ENCODE assay signal across 9 cellular contexts in genomic region chr1:93910305-93910704, GRCh38. TPM values are rescaled to one million over a fixed set of nuclear protein-coding genes. Genes with fewer than 3 reads are reported as not detected.
A peak's percentile ranks its signal among the peaks of the same experiment; 100 is the strongest.
DNase-seq lines count a peak whose midpoint lies in the region; TF ChIP-seq lines count a peak whose summit lies in the region.
"Had no signal": no experiment of that assay in that cellular context is flagged by ENCODE, and none has a peak within 500 bp of the region (broad histone marks: within the 10 kb centered on the region; RNA-seq: fewer than 3 reads in every experiment).

No MANE protein-coding gene starts in this region.

- 75 to 89% methylated on average over 4 of the region's 4 CpGs for whole genome bisulfite sequencing in sigmoid colon, 2 donors

- peak overlapping the region; percentile 87 for H3K4me3 ChIP-seq in DOHH2 (ENCODE audit: low read length)
- peak overlapping the region; percentile 84 for H3K4me3 ChIP-seq in OCI-LY3 (ENCODE audit: low read length)
- peak overlapping the region; percentile 60 for H3K4me3 ChIP-seq in endocrine pancreas (ENCODE audit: control insufficient read depth, insufficient read depth, low read length)
- H3K4me3 ChIP-seq in sigmoid colon: no peak overlapping the region
- H3K4me3 ChIP-seq in H7 (ENCODE audit: insufficient read depth, low read depth, low read length): no peak overlapping the region

- H3K4me1 ChIP-seq in DOHH2 (ENCODE audit: control insufficient read depth, low read length) (peaks cover 32% of the 10 kb centered on the region), OCI-LY3 (ENCODE audit: low read length) (peaks cover 7% of the 10 kb centered on the region; the same call in 1 of the 2 replicates), endocrine pancreas (ENCODE audit: control insufficient read depth, insufficient read depth, low read length) (peaks cover 23% of the 10 kb centered on the region), sigmoid colon (peaks cover 0 to 16% (median 16%) of the 10 kb centered on the region in 4 donors)

- DNase-seq in sigmoid colon (no peak), NCI-H2227 (lab: John Stamatoyannopoulos, UW; ENCODE audit: unreplicated experiment) (no peak), H7 (no peak)
- DNase-seq in activated CD8-positive, alpha-beta memory T cell treated with anti-CD3 and anti-CD28 coated beads for 24 hours: no peak
- DNase-seq: T-helper 9 cell had no signal

- H3K27ac ChIP-seq in DOHH2 (ENCODE audit: low read depth, low read length) (no peak overlapping the region), OCI-LY3 (ENCODE audit: low read length) (no peak overlapping the region), sigmoid colon (peak overlapping the region in 3 of 4 donors; percentile 83 to 93 (median 85))

- H3K9me2 ChIP-seq in DOHH2 (replicated peaks; ENCODE audit: control insufficient read depth, low read length): no peaks in the 10 kb centered on the region

- no peaks in the 10 kb centered on the region for H4K20me1 ChIP-seq in DOHH2 (ENCODE audit: control insufficient read depth, insufficient read depth, low read depth, low read length)
- H4K20me1 ChIP-seq in OCI-LY3 (ENCODE audit: insufficient read depth, low read length): no peaks in the 10 kb centered on the region

- H3K4me2 ChIP-seq in DOHH2 (ENCODE audit: low read length) (peak overlapping the region; percentile 78), OCI-LY3 (ENCODE audit: low read length) (peak overlapping the region; percentile 56)

- H3K27me3 ChIP-seq in DOHH2 (ENCODE audit: control insufficient read depth, low read length): no peaks in the 10 kb centered on the region
- H3K27me3 ChIP-seq in OCI-LY3 (ENCODE audit: low read depth, low read length): no peaks in the 10 kb centered on the region
- no peaks in the 10 kb centered on the region for H3K27me3 ChIP-seq in endocrine pancreas (ENCODE audit: control insufficient read depth, insufficient read depth, low read length)
- H3K27me3 ChIP-seq in sigmoid colon: no peaks in the 10 kb centered on the region
- no peaks in the 10 kb centered on the region for H3K27me3 ChIP-seq in H7 (ENCODE audit: control insufficient read depth, insufficient read depth, low read length)
- H3K27me3 ChIP-seq: esophagus muscularis mucosa had no signal

- no peaks in the 10 kb centered on the region for H3K9me3 ChIP-seq in DOHH2 (ENCODE audit: control insufficient read depth, insufficient read depth, low read length)
- no peaks in the 10 kb centered on the region for H3K9me3 ChIP-seq in OCI-LY3 (ENCODE audit: insufficient read depth, low read length)
- no peaks in the 10 kb centered on the region for H3K9me3 ChIP-seq in endocrine pancreas (ENCODE audit: control insufficient read depth, low read length)
- H3K9me3 ChIP-seq in sigmoid colon: no peaks in the 10 kb centered on the region

- H3K36me3 ChIP-seq in DOHH2 (ENCODE audit: control insufficient read depth, low read length): no peaks in the 10 kb centered on the region
- no peaks in the 10 kb centered on the region for H3K36me3 ChIP-seq in OCI-LY3 (replicated peaks; ENCODE audit: low read depth, low read length)
- H3K36me3 ChIP-seq in endocrine pancreas (ENCODE audit: control insufficient read depth, insufficient read depth, low read length): no peaks in the 10 kb centered on the region
- H3K36me3 ChIP-seq in sigmoid colon: no peaks in the 10 kb centered on the region
- H3K36me3 ChIP-seq in H7 (replicated peaks; ENCODE audit: control insufficient read depth, insufficient read depth, low read length): no peaks in the 10 kb centered on the region
- H3K36me3 ChIP-seq: esophagus muscularis mucosa had no signal

- TF ChIP-seq POLR2A in sigmoid colon (IDR thresholded peaks at IDR 0.05): no peak

- TF ChIP-seq EP300 in sigmoid colon (IDR thresholded peaks at IDR 0.05): no peak

- intact Hi-C loops in sigmoid colon (cut with DNase I): no loop called here

- peaks cover 7% of the 10 kb centered on the region for H3F3A ChIP-seq in DOHH2 (ENCODE audit: control insufficient read depth, insufficient read depth)

- H3K9ac ChIP-seq in OCI-LY3 (ENCODE audit: low read length) (no peak overlapping the region), endocrine pancreas (ENCODE audit: control insufficient read depth, insufficient read depth, low read length) (no peak overlapping the region)

- TF ChIP-seq CTCF in DOHH2 (IDR thresholded peaks at IDR 0.05; ENCODE audit: low read depth, low read length, poor library complexity, severe bottlenecking): no peak
- no peak for TF ChIP-seq CTCF in OCI-LY3 (IDR thresholded peaks at IDR 0.05; ENCODE audit: low read depth, low read length)
- TF ChIP-seq CTCF in sigmoid colon (IDR thresholded peaks at IDR 0.05): no peak

- H3K79me2 ChIP-seq in DOHH2 (ENCODE audit: control insufficient read depth, low read length) (peaks cover 35% of the 10 kb centered on the region), OCI-LY3 (ENCODE audit: low read length) (peaks cover 25% of the 10 kb centered on the region)

- H2AFZ ChIP-seq in OCI-LY3 (ENCODE audit: low read depth, low read length): peak overlapping the region; percentile 88

RNA-seq across cellular contexts. Expression of gene GCLM, which starts 1.1 kb away (rescaled TPM):
- total RNA-seq in sigmoid colon: 1 to 10 TPM; 3.9 to 6.4 (median 5.6) TPM
- 1 to 10 TPM; 4.2 to 8.4 (median 8.3) TPM for polyA plus RNA-seq in sigmoid colon
- total RNA-seq in H7 (2014; rRNA removed; shearing (Covaris generic)): 19.9 and 20.0 TPM in 2 replicates

RNA-seq across cellular contexts. Expression of gene DNTTIP2, which starts 31.3 kb away (rescaled TPM):
- 10 to 100 TPM; 24.6 to 48.9 (median 35.3) TPM for total RNA-seq in sigmoid colon
- 10 to 100 TPM; 22.2 to 29.5 (median 23.4) TPM for polyA plus RNA-seq in sigmoid colon
- total RNA-seq in H7 (2014; rRNA removed; shearing (Covaris generic)): 45.9 and 75.9 TPM in 2 replicates

Comparison
In these comparisons a context has a peak if more than half of its experiments do, and no peak if none do; other contexts are left out.
1. H3K27ac ChIP-seq: peak in sigmoid colon (3 of 4); none in DOHH2 (single experiment) and OCI-LY3 (single experiment).
2. H3K4me3 ChIP-seq: peak in DOHH2 (single experiment), OCI-LY3 (single experiment) and endocrine pancreas (single experiment); none in sigmoid colon (0 of 4) and H7 (single experiment).